ENCODE assay signal across 2 cellular contexts in the genomic region with DNA sequence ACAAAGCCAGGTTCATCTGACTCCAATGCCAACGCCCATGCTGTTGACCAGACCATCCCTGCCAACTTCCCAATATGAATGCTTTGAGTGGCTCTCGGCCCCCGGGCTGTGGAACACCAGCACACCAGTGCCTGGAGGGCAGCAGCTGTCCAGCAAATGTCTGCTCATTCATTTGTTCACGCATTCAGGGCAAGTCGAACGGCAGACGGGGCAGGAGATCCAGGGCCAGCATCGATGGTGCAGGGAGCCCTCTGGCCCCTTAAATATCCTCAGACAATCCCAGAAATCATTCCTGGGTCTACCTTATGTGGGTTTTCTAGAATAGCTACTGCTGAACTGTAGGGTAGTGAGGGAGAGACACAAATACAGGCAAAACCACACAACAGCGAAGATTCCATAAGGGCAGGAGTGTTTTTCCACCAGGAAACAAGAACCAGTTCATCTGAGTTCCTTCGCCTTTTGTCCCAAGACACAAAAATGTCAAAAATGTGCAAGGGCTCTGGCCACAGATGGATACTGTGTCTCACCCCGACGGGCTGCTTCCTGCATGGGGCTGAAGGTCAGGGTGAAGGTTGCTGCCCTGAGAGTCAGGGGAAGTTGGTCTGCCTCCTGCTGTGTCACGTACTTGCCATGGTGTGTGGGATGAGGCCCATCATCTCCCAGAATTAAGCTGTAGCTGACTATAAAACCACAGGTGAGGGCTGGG.
A peak's percentile ranks its signal among the peaks of the same experiment; 100 is the strongest.
TF ChIP-seq lines count a peak whose summit lies in the region.

No MANE protein-coding gene starts in this region.

TF ChIP-seq in WTC11, 78 proteins besides CTCF, POLR2A, EP300 and RAD21 (continued from another document):
- TF ChIP-seq, protein P1, sequence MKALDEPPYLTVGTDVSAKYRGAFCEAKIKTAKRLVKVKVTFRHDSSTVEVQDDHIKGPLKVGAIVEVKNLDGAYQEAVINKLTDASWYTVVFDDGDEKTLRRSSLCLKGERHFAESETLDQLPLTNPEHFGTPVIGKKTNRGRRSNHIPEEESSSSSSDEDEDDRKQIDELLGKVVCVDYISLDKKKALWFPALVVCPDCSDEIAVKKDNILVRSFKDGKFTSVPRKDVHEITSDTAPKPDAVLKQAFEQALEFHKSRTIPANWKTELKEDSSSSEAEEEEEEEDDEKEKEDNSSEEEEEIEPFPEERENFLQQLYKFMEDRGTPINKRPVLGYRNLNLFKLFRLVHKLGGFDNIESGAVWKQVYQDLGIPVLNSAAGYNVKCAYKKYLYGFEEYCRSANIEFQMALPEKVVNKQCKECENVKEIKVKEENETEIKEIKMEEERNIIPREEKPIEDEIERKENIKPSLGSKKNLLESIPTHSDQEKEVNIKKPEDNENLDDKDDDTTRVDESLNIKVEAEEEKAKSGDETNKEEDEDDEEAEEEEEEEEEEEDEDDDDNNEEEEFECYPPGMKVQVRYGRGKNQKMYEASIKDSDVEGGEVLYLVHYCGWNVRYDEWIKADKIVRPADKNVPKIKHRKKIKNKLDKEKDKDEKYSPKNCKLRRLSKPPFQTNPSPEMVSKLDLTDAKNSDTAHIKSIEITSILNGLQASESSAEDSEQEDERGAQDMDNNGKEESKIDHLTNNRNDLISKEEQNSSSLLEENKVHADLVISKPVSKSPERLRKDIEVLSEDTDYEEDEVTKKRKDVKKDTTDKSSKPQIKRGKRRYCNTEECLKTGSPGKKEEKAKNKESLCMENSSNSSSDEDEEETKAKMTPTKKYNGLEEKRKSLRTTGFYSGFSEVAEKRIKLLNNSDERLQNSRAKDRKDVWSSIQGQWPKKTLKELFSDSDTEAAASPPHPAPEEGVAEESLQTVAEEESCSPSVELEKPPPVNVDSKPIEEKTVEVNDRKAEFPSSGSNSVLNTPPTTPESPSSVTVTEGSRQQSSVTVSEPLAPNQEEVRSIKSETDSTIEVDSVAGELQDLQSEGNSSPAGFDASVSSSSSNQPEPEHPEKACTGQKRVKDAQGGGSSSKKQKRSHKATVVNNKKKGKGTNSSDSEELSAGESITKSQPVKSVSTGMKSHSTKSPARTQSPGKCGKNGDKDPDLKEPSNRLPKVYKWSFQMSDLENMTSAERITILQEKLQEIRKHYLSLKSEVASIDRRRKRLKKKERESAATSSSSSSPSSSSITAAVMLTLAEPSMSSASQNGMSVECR (CRISPR knock-in tag; IDR thresholded peaks at IDR 0.05; ENCODE audit: borderline replicate concordance), result no peak

TF ChIP-seq in liver, 16 proteins besides CTCF, POLR2A, EP300 and RAD21 (continued from another document):
- TF ChIP-seq NR2F2 (IDR thresholded peaks at IDR 0.05) (peak; percentile 100), SP1 (IDR thresholded peaks at IDR 0.05) (peak; percentile 88)
